ENCODE assay signal across 30 cellular contexts in the genomic region with DNA sequence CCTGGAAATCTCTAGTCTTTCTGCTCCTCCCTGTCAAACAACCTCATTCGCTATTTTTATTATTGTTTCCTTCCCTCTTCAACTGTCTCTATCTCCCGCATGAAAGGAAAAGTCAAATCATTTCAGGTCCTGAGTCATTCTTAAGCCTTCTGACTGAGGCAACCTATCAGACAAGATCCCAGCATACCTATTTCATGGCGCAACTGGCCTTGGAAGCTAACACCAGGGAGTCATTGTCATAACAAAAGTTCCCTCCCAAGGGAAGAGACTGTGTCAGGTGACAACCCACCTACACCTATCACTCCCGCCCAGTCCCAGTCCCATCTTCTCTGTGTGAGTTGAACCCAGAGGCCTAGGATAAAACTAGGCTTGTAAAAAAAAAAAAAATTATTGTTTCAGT. TPM values are rescaled to one million over a fixed set of nuclear protein-coding genes. Genes with fewer than 3 reads are reported as not detected.
DNase-seq lines count a peak whose midpoint lies in the region; ATAC-seq, FAIRE-seq and TF ChIP-seq lines count a peak whose summit lies in the region.
"Had no signal": no experiment of that assay in that cellular context is flagged by ENCODE, and none has a peak within 500 bp of the region (broad histone marks: within the 10 kb centered on the region; RNA-seq: fewer than 3 reads in every experiment).

No MANE protein-coding gene starts in this region.

- H2BK5ac ChIP-seq in H1 (ENCODE audit: low read depth, low read length) = no peak overlapping the region

- TF ChIP-seq POLR2A in H1 (IDR thresholded peaks at IDR 0.05; ENCODE audit: control extremely low read depth in 1 of 2, low read depth in 2 of 2, low read length in 2 of 2) = no peak

- H3K79me2 ChIP-seq in GM23338 (replicated peaks; ENCODE audit: insufficient read depth) (no peaks in the 10 kb centered on the region), H1 (ENCODE audit: control insufficient read depth in 1 of 2, insufficient read depth in 2 of 2, low read length in 2 of 2) (no peaks in the 10 kb centered on the region)

- H3K9me3 ChIP-seq in H1 (ENCODE audit: insufficient read depth in 2 of 2, low read depth in 1 of 2, low read length in 1 of 2) = no peaks in the 10 kb centered on the region
- H3K9me3 ChIP-seq: BLaER1, gastroesophageal sphincter, prostate gland, SK-N-SH, suprapubic skin had no signal

- H3K27ac ChIP-seq in GM23338 (ENCODE audit: low read depth) (peak overlapping the region; percentile 77; the same call in 1 of the 2 replicates), H1 (ENCODE audit: low read depth, low read length) (peak overlapping the region; percentile 62; the same call in 1 of the 2 replicates)
- H3K27ac ChIP-seq: BLaER1, gastroesophageal sphincter, prostate gland, suprapubic skin had no signal

- H3K36me3 Mint-ChIP-seq in GM23338 (ENCODE audit: low read depth) = no peaks in the 10 kb centered on the region
- H3K36me3 Mint-ChIP-seq in effector memory CD8-positive, alpha-beta T cell (ENCODE audit: insufficient read depth) = no peaks in the 10 kb centered on the region
- H3K36me3 Mint-ChIP-seq: activated naive CD8-positive, alpha-beta T cell treated with anti-CD3 and anti-CD28 coated beads for 36 hours had no signal

- peak; percentile 99 for FAIRE-seq in H1 (lab: Jason Lieb, UNC)
- FAIRE-seq: astrocyte, urothelium cell line had no signal

- H3F3A ChIP-seq in GM23338 (replicated peaks; ENCODE audit: low read depth) = no peaks in the 10 kb centered on the region

- H3K23me2 ChIP-seq in H1 (ENCODE audit: low read depth, low read length) = no peaks in the 10 kb centered on the region; the same call in 1 of the 2 replicates

- peak; percentile 95 for DNase-seq in GM23338 (ENCODE audit: low spot score)
- DNase-seq in M059J (ENCODE audit: low read depth) = peak; percentile 53
- DNase-seq in H1 (ENCODE audit: low read depth in 1 of 2, low spot score in 2 of 2) = peak in 1 of 2 experiments; percentile 81
- peak; percentile 77 for DNase-seq in iris pigment epithelial cell (ENCODE audit: low read depth)
- no peak for DNase-seq in NCI-H1417 treated with DMSO at 0.1 percent for 48 hours (lab: John Stamatoyannopoulos, UW)
- DNase-seq in effector memory CD8-positive, alpha-beta T cell = no peak
- DNase-seq: activated CD4-positive, alpha-beta T cell treated with anti-CD3 and anti-CD28 coated beads for 36 hours; activated CD8-positive, alpha-beta T cell treated with anti-CD3 and anti-CD28 coated beads, Interleukin-2, amount 10 ng/mL, durations not matched to agents 7 days and 5 days; activated naive CD8-positive, alpha-beta T cell treated with anti-CD3 and anti-CD28 coated beads for 36 hours; COR-L47; dermis blood vessel endothelial cell; DND-41; HFFc6; hippocampal formation; left colon; NCI-H1694; NCI-H524; SK-N-SH; stimulated activated naive CD4-positive, alpha-beta T cell; T-helper 17 cell had no signal

- H3K9ac ChIP-seq in H1 (replicated peaks in 1 of 4; ENCODE audit: extremely low read depth in 1 of 4, low read depth in 3 of 4, low read length in 3 of 4) = no peak overlapping the region
- H3K9ac ChIP-seq: BLaER1, SK-N-SH had no signal

- no peak overlapping the region for H2BK20ac ChIP-seq in H1 (ENCODE audit: low read length)

- H2BK12ac ChIP-seq in H1 (ENCODE audit: low read depth, low read length) = no peak overlapping the region

- H4K20me1 ChIP-seq in GM23338 (replicated peaks; ENCODE audit: insufficient read depth) (no peaks in the 10 kb centered on the region), H1 (replicated peaks in 1 of 2; ENCODE audit: control insufficient read depth in 1 of 2, insufficient read depth in 2 of 2, low read length in 2 of 2) (no peaks in the 10 kb centered on the region)
- H4K20me1 ChIP-seq: BLaER1 had no signal

- H3K56ac ChIP-seq in H1 (replicated peaks; ENCODE audit: insufficient read length, low read depth, low read length) = no peak overlapping the region

- TF ChIP-seq CTCF in GM23338 (conservative IDR thresholded peaks at IDR 0.05; ENCODE audit: low read depth in 2 of 2) (no peak), H1 (IDR thresholded peaks at IDR 0.05; ENCODE audit: control extremely low read depth in 1 of 3, insufficient read depth in 1 of 3, low read depth in 1 of 3, low read length in 3 of 3) (no peak)

- H2BK15ac ChIP-seq in H1 (ENCODE audit: low read length) = no peak overlapping the region

- WGBS in H1 (ENCODE audit: extremely low coverage in 1 of 2, insufficient coverage in 1 of 2, insufficient read length in 1 of 2, insufficient replicate concordance in 2 of 2, low coverage in 1 of 2, low lambda C conversion rate in 2 of 2, missing lambda C conversion rate in 1 of 2), 2 experiments = 15% methylated on average over 4 of the region's 4 CpGs; no CpG with 5 or more reads in 1 of the 2 experiments

- peak overlapping the region; percentile 97 for H3K27ac Mint-ChIP-seq in GM23338
- H3K27ac Mint-ChIP-seq in effector memory CD8-positive, alpha-beta T cell = no peak overlapping the region
- H3K27ac Mint-ChIP-seq: activated CD4-positive, alpha-beta T cell treated with anti-CD3 and anti-CD28 coated beads for 36 hours; activated CD8-positive, alpha-beta T cell treated with anti-CD3 and anti-CD28 coated beads, Interleukin-2, amount 10 ng/mL, durations not matched to agents 7 days and 5 days; activated naive CD8-positive, alpha-beta T cell treated with anti-CD3 and anti-CD28 coated beads for 36 hours; activated T-helper 2 cell treated with anti-CD3 and anti-CD28 coated beads, Interferon-gamma antibody, Interleukin-2, Interleukin-4, amounts not matched to agents 10 μg/mL and 5 μg/mL and 100 μg/mL, durations not matched to agents 14 hours and 24 hours and 36 hours; HFFc6; T-helper 17 cell had no signal

- peaks cover 13% of the 10 kb centered on the region for H3K4me1 ChIP-seq in GM23338 (ENCODE audit: insufficient read depth)
- peaks cover 2 to 8% (median 4%) of the 10 kb centered on the region in 4 experiments; a peak in 4 of 7 replicates for H3K4me1 ChIP-seq in H1 (replicated peaks in 1 of 4; ENCODE audit: control insufficient read depth in 3 of 4, insufficient read depth in 4 of 4, low read length in 3 of 4)
- H3K4me1 ChIP-seq: prostate gland had no signal

- H3K27me3 ChIP-seq in GM23338 (ENCODE audit: insufficient read depth) (no peaks in the 10 kb centered on the region), H1 (replicated peaks in 1 of 4; ENCODE audit: control insufficient read depth in 3 of 4, extremely low read depth in 1 of 4, insufficient read depth in 3 of 4, low read length in 3 of 4) (no peaks in the 10 kb centered on the region)
- H3K27me3 ChIP-seq: BLaER1, gastroesophageal sphincter, suprapubic skin had no signal

- no peak overlapping the region for H2AK5ac ChIP-seq in H1 (ENCODE audit: low read depth, low read length)

- no peak overlapping the region for H3K4me3 ChIP-seq in GM23338
- peak overlapping the region in 1 of 4 experiments; percentile 10; a peak in 1 of 8 replicates for H3K4me3 ChIP-seq in H1 (ENCODE audit: extremely low read depth in 1 of 4, insufficient read depth in 2 of 4, low read depth in 3 of 4, low read length in 4 of 4)
- H3K4me3 ChIP-seq: BLaER1, gastroesophageal sphincter, prostate gland, suprapubic skin had no signal

- H3K27me3 Mint-ChIP-seq in GM23338 (ENCODE audit: insufficient read depth, low read depth, poor library complexity) = peaks cover 6% of the 10 kb centered on the region
- no peaks in the 10 kb centered on the region for H3K27me3 Mint-ChIP-seq in effector memory CD8-positive, alpha-beta T cell
- H3K27me3 Mint-ChIP-seq: activated CD4-positive, alpha-beta T cell treated with anti-CD3 and anti-CD28 coated beads for 36 hours; activated naive CD8-positive, alpha-beta T cell treated with anti-CD3 and anti-CD28 coated beads for 36 hours; central memory CD8-positive, alpha-beta T cell; T-helper 17 cell had no signal

- H3K23ac ChIP-seq in H1 (ENCODE audit: insufficient read length) = no peak overlapping the region

- H2AFZ ChIP-seq in GM23338 (no peak overlapping the region), H1 (ENCODE audit: low read length) (no peak overlapping the region)

- no peak overlapping the region; the same call in 1 of the 2 replicates for H3K18ac ChIP-seq in H1 (ENCODE audit: extremely low read depth, low read length)

- H3K36me3 ChIP-seq in GM23338 (ENCODE audit: insufficient read depth) (no peaks in the 10 kb centered on the region), H1 (ENCODE audit: control insufficient read depth in 2 of 4, insufficient read depth in 4 of 4, low read length in 3 of 4) (no peaks in the 10 kb centered on the region)
- H3K36me3 ChIP-seq: BLaER1, gastroesophageal sphincter, prostate gland, suprapubic skin had no signal

- CTCF ChIA-PET in H1 (lab: Charles Lee; ENCODE audit: partially characterized antibody) = interaction anchor here (1.0 to 1.3 kb wide), 2 partner anchors 98 to 839 kb away, joined by 3 read pairs; no protein-coding TSS in a partner anchor

- no peak for TF ChIP-seq RAD21 in H1 (IDR thresholded peaks at IDR 0.05 in 1 of 2, conservative IDR thresholded peaks at IDR 0.05 in 1 of 2; ENCODE audit: low read depth in 2 of 2, low read length in 2 of 2)

- POLR2A ChIA-PET in H1 (lab: Charles Lee; ENCODE audit: partially characterized antibody) = interaction anchor here (0.7 to 0.8 kb wide), 2 partner anchors 11 to 76 kb away, joined by 3 read pairs; no protein-coding TSS in a partner anchor

- H3K14ac ChIP-seq in H1 (ENCODE audit: insufficient read length) = no peak overlapping the region

- no peak overlapping the region for H4K91ac ChIP-seq in H1 (replicated peaks; ENCODE audit: insufficient read length, low read length)

- peak overlapping the region; percentile 27; the same call in 1 of the 2 replicates for H3K4me2 ChIP-seq in GM23338
- H3K4me2 ChIP-seq in H1 (ENCODE audit: insufficient read depth in 1 of 2, low read depth in 2 of 2, low read length in 2 of 2) = peak overlapping the region in 1 of 2 experiments; percentile 31; a peak in 2 of 4 replicates
- H3K4me2 ChIP-seq: BLaER1, SK-N-SH had no signal

- H3K79me1 ChIP-seq in H1 (ENCODE audit: low read depth, low read length) = no peaks in the 10 kb centered on the region

- H4K5ac ChIP-seq in H1 (ENCODE audit: insufficient read length, low read depth, low read length) = peak overlapping the region; percentile 19

- ATAC-seq in GM23338 (peak; percentile 98), HG02623 (IDR thresholded peaks at IDR 0.05; ENCODE audit: unreplicated experiment) (no peak), HG02981 (IDR thresholded peaks at IDR 0.05; ENCODE audit: unreplicated experiment) (no peak)
- no peak for ATAC-seq in effector memory CD8-positive, alpha-beta T cell (replicated peaks)
- ATAC-seq: activated CD4-positive, alpha-beta T cell treated with anti-CD3 and anti-CD28 coated beads for 36 hours; activated CD8-positive, alpha-beta T cell treated with anti-CD3 and anti-CD28 coated beads, Interleukin-2, amount 10 ng/mL, durations not matched to agents 7 days and 5 days; gastroesophageal sphincter; left colon; T-helper 17 cell had no signal

- H3K4me1 Mint-ChIP-seq in GM23338 = peaks cover 24% of the 10 kb centered on the region
- H3K4me1 Mint-ChIP-seq in effector memory CD8-positive, alpha-beta T cell (ENCODE audit: low read depth in 2 of 2) = no peaks in the 10 kb centered on the region
- H3K4me1 Mint-ChIP-seq: central memory CD8-positive, alpha-beta T cell; T-helper 17 cell had no signal

- 0 out of 3 replicates have a peak overlapping the region, but pooled peaks have one; percentile 3 for H3K4me3 Mint-ChIP-seq in GM23338
- H3K4me3 Mint-ChIP-seq in effector memory CD8-positive, alpha-beta T cell = no peak overlapping the region
- H3K4me3 Mint-ChIP-seq: activated CD4-positive, alpha-beta T cell treated with anti-CD3 and anti-CD28 coated beads for 36 hours; activated CD8-positive, alpha-beta T cell treated with anti-CD3 and anti-CD28 coated beads, Interleukin-2, amount 10 ng/mL, durations not matched to agents 7 days and 5 days; activated naive CD8-positive, alpha-beta T cell treated with anti-CD3 and anti-CD28 coated beads for 36 hours; central memory CD8-positive, alpha-beta T cell; HFFc6; T-helper 17 cell had no signal

- TF ChIP-seq EP300 in H1 (IDR thresholded peaks at IDR 0.05; ENCODE audit: borderline replicate concordance in 1 of 2, low read depth in 2 of 2, low read length in 2 of 2) = peak in 1 of 2 experiments; percentile 45; a peak in 1 of 3 replicates

- no peaks in the 10 kb centered on the region for H3K9me2 ChIP-seq in GM23338 (ENCODE audit: insufficient read depth)
- H3K9me2 ChIP-seq: SK-N-SH had no signal

- no peaks in the 10 kb centered on the region; the same call in 2 of the 3 replicates for H3K9me3 Mint-ChIP-seq in GM23338
- H3K9me3 Mint-ChIP-seq in effector memory CD8-positive, alpha-beta T cell = peaks cover 7 to 12% of the 10 kb centered on the region in 2 donors
- H3K9me3 Mint-ChIP-seq: activated naive CD8-positive, alpha-beta T cell treated with anti-CD3 and anti-CD28 coated beads for 36 hours; activated T-helper 2 cell treated with anti-CD3 and anti-CD28 coated beads, Interferon-gamma antibody, Interleukin-2, Interleukin-4, amounts not matched to agents 10 μg/mL and 5 μg/mL and 100 μg/mL, durations not matched to agents 14 hours and 24 hours and 36 hours; HFFc6 had no signal

- no peak overlapping the region for H2BK120ac ChIP-seq in H1 (replicated peaks; ENCODE audit: low read depth, low read length)

- no peak overlapping the region for H4K8ac ChIP-seq in H1 (ENCODE audit: extremely low read depth, insufficient read depth, low read length)

- no peak overlapping the region for H3K4ac ChIP-seq in H1 (replicated peaks; ENCODE audit: insufficient read length, low read depth, low read length)

RNA-seq across cellular contexts. Expression of a gene that starts 10.2 kb away (rescaled TPM):
- 32.2 and 35.7 TPM in 2 replicates for total RNA-seq in GM23338 (2014; rRNA removed; shearing (Covaris generic))
- 23.5 and 23.7 TPM in 2 replicates for polyA plus RNA-seq in GM23338 (2016; fragmentation: Nextera tagmentation; extraction: Ambion mirVana)
- total RNA-seq in M059J (2014; rRNA removed; shearing (Covaris generic)) = 5.9 and 7.0 TPM in 2 replicates
- 33.3 and 33.5 TPM in 2 replicates for total RNA-seq in H1 (2021; fragmentation: NEBNext Ultra II Directional; extraction: Animal tissue kit (Norgen Biotek cat#: 25700))
- 13.1 and 22.2 TPM in 2 replicates for polyA plus RNA-seq in H1 (2011; rRNA removed)
- 18.4 TPM for polyA plus RNA-seq in H1 (2011; cell fraction: cytosol; rRNA removed)
- 17.7 TPM for polyA plus RNA-seq in H1 (2011; cell fraction: nucleus; rRNA removed)
- 12.0 to 26.0 TPM (median 19.3 TPM) in 4 replicates for polyA plus RNA-seq in H1 (2012, experiment 1 of 2)
- polyA plus RNA-seq in H1 (2012, experiment 2 of 2) = 2.1 TPM
- polyA plus RNA-seq in H1 (2013, experiment 1 of 2) = 13.9 TPM
- 14.8 TPM for polyA plus RNA-seq in H1 (2013, experiment 2 of 2)
- polyA minus RNA-seq in H1 (2011; rRNA and poly(A)+ RNA removed) = 50.9 and 68.5 TPM in 2 replicates
- 26.9 TPM for polyA minus RNA-seq in H1 (2011; cell fraction: cytosol; rRNA and poly(A)+ RNA removed)
- polyA minus RNA-seq in H1 (2011; cell fraction: nucleus; rRNA and poly(A)+ RNA removed) = 56.7 TPM
- total RNA-seq: activated CD4-positive, alpha-beta T cell treated with anti-CD3 and anti-CD28 coated beads for 36 hours had no signal

Comparison
In these comparisons a context has a peak if more than half of its experiments do, and no peak if none do; other contexts are left out.
1. DNase-seq: peak in GM23338 (single experiment), M059J (single experiment) and iris pigment epithelial cell (single experiment); none in NCI-H1417 treated with DMSO at 0.1 percent for 48 hours (single experiment) and effector memory CD8-positive, alpha-beta T cell (0 of 3).